In genomic region chr7:6272481-6273323, GRCh38 we compare ENCODE assay signal across 8 cellular contexts. TPM values are rescaled to one million over a fixed set of nuclear protein-coding genes. Genes with fewer than 3 reads are reported as not detected.
DNase-seq lines count a peak whose midpoint lies in the region; ATAC-seq, FAIRE-seq and TF ChIP-seq lines count a peak whose summit lies in the region.

Gene CYTH3 (minus strand): TSS chr7:6272624. CDS start chr7:6272507, 117 bp downstream.

- no peaks in the 10 kb centered on the region for H3K27me3 ChIP-seq in A673 (replicated peaks; ENCODE audit: insufficient read depth, low read depth, low read length, poor library complexity)

- CTCF ChIA-PET in A673 (lab: Charles Lee), result no interaction called here

- H3K9me3 ChIP-seq in A673 (ENCODE audit: low read depth, low read length, poor library complexity, severe bottlenecking), result no peaks in the 10 kb centered on the region

- peak within 1 kb of the TSS; percentile 48 for H3K27ac ChIP-seq in A673 (ENCODE audit: low read depth, low read length, poor library complexity, severe bottlenecking)
- H3K27ac ChIP-seq in coronary artery, result peak within 1 kb of the TSS; percentile 71 to 96

- peak; percentile 77 for FAIRE-seq in GM18507 (lab: Jason Lieb, UNC)

- peak; percentile 83 for DNase-seq in A673 (ENCODE audit: low spot score)
- DNase-seq in GM18507 (ENCODE audit: extremely low spot score, insufficient read length, low read depth), result peak; percentile 98
- DNase-seq in NCI-H226, result peak; percentile 86
- peak; percentile 69 to 72 for DNase-seq in activated CD4-positive, alpha-beta T cell treated with anti-CD3 and anti-CD28 coated beads for 4 hours
- peak; percentile 84 for DNase-seq in coronary artery (ENCODE audit: low spot score)
- peak; percentile 94 for DNase-seq in left kidney (ENCODE audit: low read depth, low spot score)
- DNase-seq in stimulated activated CD4-positive, alpha-beta T cell treated with anti-CD3 and anti-CD28 coated beads, Interleukin-1b, Interleukin-23, amount 100 ng/mL, for 4 hours (ENCODE audit: low read depth in 2 of 2), result peak; percentile 70 to 76

- POLR2A ChIA-PET in A673 (lab: Charles Lee; ENCODE audit: low non-redundant PET), result no interaction called here

- peak; percentile 89 for ATAC-seq in HG02981 (IDR thresholded peaks at IDR 0.05; ENCODE audit: unreplicated experiment)

- BruUV-seq in A673 (replicated peaks; lab: Mats Ljungman, UMichigan), result no TSS peak

- no peaks in the 10 kb centered on the region for H3K36me3 ChIP-seq in A673 (ENCODE audit: insufficient read depth, low read length, poor library complexity, severe bottlenecking)

- H3K4me3 ChIP-seq in A673 (ENCODE audit: low read depth, low read length, poor library complexity, severe bottlenecking), result peak within 1 kb of the TSS; percentile 65
- H3K4me3 ChIP-seq in coronary artery, result peak within 1 kb of the TSS; percentile 99

- intact Hi-C loops in A673 (cut with micrococcal nuclease; ENCODE audit: unreplicated experiment), result loop anchor here (5.0 kb wide), 1 partner anchor 110 kb away; no protein-coding TSS in a partner anchor

- H3K4me1 ChIP-seq in A673 (ENCODE audit: insufficient read depth, low read length, poor library complexity, severe bottlenecking), result peaks cover 6% of the 10 kb centered on the region

- no peak for TF ChIP-seq CTCF in A673 (conservative IDR thresholded peaks at IDR 0.05; ENCODE audit: low read depth, low read length)
- TF ChIP-seq CTCF in coronary artery (IDR thresholded peaks at IDR 0.05), result no peak

RNA-seq across cellular contexts. Expression of gene CYTH3, which starts in this region (rescaled TPM):
- 20.2 and 20.5 TPM in 2 replicates for total RNA-seq in A673 (2021)

Comparison
In these comparisons a context has a peak if more than half of its experiments do, and no peak if none do; other contexts are left out.
1. Peak in every context shown above with its lines: DNase-seq, ATAC-seq, H3K4me3 ChIP-seq and H3K27ac ChIP-seq.